Comparison of ENCODE assay signal across 8 cellular contexts in genomic region chr5:147391781-147392180, GRCh38.
DNase-seq lines count a peak whose midpoint lies in the region; ATAC-seq, FAIRE-seq and TF ChIP-seq lines count a peak whose summit lies in the region.

No MANE protein-coding gene starts in this region.

- TF ChIP-seq CTCF in OCI-LY7 (conservative IDR thresholded peaks at IDR 0.05; ENCODE audit: low read length) = peak; percentile 51
- TF ChIP-seq CTCF in esophagus muscularis mucosa (IDR thresholded peaks at IDR 0.05) = peak; percentile 47 to 67 (median 60)
- no peak for TF ChIP-seq CTCF in omental fat pad (IDR thresholded peaks at IDR 0.05)

- no peaks in the 10 kb centered on the region for H3K9me2 ChIP-seq in OCI-LY7 (ENCODE audit: insufficient read depth, low read length)

- intact Hi-C loops in OCI-LY7 (cut with micrococcal nuclease; ENCODE audit: unreplicated experiment) (no loop called here), esophagus muscularis mucosa (cut with DNase I) (loop anchor here (5.0 kb wide), 1 partner anchor 171 kb away; no protein-coding TSS in a partner anchor)

- POLR2A ChIA-PET in OCI-LY7 (lab: Charles Lee) = interaction anchor here (0.6 to 1.4 kb wide), 3 partner anchors 10 to 28 kb away, joined by 3 read pairs; no protein-coding TSS in a partner anchor

- no peak for TF ChIP-seq POLR2A in esophagus muscularis mucosa (IDR thresholded peaks at IDR 0.05; ENCODE audit: low read depth)

- no peak overlapping the region for H2AFZ ChIP-seq in OCI-LY7 (ENCODE audit: low read length)

- CTCF ChIA-PET in OCI-LY7 (lab: Charles Lee; ENCODE audit: unreplicated experiment) = no interaction called here

- no peak overlapping the region for H3K27ac ChIP-seq in OCI-LY7 (ENCODE audit: low read depth, low read length, poor library complexity, severe bottlenecking)
- H3K27ac ChIP-seq in esophagus muscularis mucosa (replicated peaks in 1 of 4) = peak overlapping the region; percentile 42 to 69 (median 59)

- H3K36me3 ChIP-seq in OCI-LY7 (ENCODE audit: insufficient read depth, low read length) (no peaks in the 10 kb centered on the region), esophagus muscularis mucosa (peaks cover 22 to 58% (median 42%) of the 10 kb centered on the region in 4 donors)

- WGBS in esophagus muscularis mucosa = 49% methylated on average over 5 of the region's 5 CpGs

- H3K79me2 ChIP-seq in OCI-LY7 (ENCODE audit: insufficient read depth, low read depth, low read length) = no peaks in the 10 kb centered on the region

- no peaks in the 10 kb centered on the region for H4K20me1 ChIP-seq in OCI-LY7 (ENCODE audit: insufficient read depth, low read length)

- no peaks in the 10 kb centered on the region for H3K27me3 ChIP-seq in esophagus muscularis mucosa

- FAIRE-seq in GM19239 (lab: Jason Lieb, UNC) = peak; percentile 64

- DNase-seq in COLO829 (ENCODE audit: low spot score) = peak; percentile 38
- no peak for DNase-seq in GM19239 (ENCODE audit: insufficient read length, low spot score)
- DNase-seq in OCI-LY7 (ENCODE audit: low spot score) = peak; percentile 2
- DNase-seq in esophagus muscularis mucosa (ENCODE audit: extremely low spot score) = no peak
- peak; percentile 34 for DNase-seq in omental fat pad (ENCODE audit: low spot score)
- no peak for DNase-seq in GDM1 (lab: John Stamatoyannopoulos, UW)
- DNase-seq in NCI-H526 treated with DMSO at 0.1 percent for 48 hours (lab: John Stamatoyannopoulos, UW) = no peak

- H3K9me3 ChIP-seq in OCI-LY7 (ENCODE audit: low read length) = no peaks in the 10 kb centered on the region
- H3K9me3 ChIP-seq in esophagus muscularis mucosa = no peaks in the 10 kb centered on the region

- no peak overlapping the region for H3K4me3 ChIP-seq in OCI-LY7 (ENCODE audit: low read depth, low read length, poor library complexity, severe bottlenecking)
- H3K4me3 ChIP-seq in esophagus muscularis mucosa = no peak overlapping the region

- ATAC-seq in HG03108 (IDR thresholded peaks at IDR 0.05; ENCODE audit: unreplicated experiment) = peak; percentile 89
- peak; percentile 89 for ATAC-seq in omental fat pad (ENCODE audit: low FRiP score)

- no peak for TF ChIP-seq EP300 in esophagus muscularis mucosa (IDR thresholded peaks at IDR 0.05)

- H3K4me1 ChIP-seq in OCI-LY7 (ENCODE audit: insufficient read depth, low read length, poor library complexity, severe bottlenecking) (no peaks in the 10 kb centered on the region), esophagus muscularis mucosa (peaks cover 0 to 71% (median 39%) of the 10 kb centered on the region in 4 donors)

- no peak overlapping the region for H3K4me2 ChIP-seq in OCI-LY7 (ENCODE audit: low read length)

- BruUV-seq in OCI-LY7 (replicated peaks; lab: Mats Ljungman, UMichigan) = no TSS peak

Comparison
In these comparisons a context has a peak if more than half of its experiments do, and no peak if none do; other contexts are left out.
1. DNase-seq: peak in COLO829 (single experiment), OCI-LY7 (single experiment) and omental fat pad (single experiment); none in GM19239 (single experiment), esophagus muscularis mucosa (single experiment), GDM1 (single experiment) and NCI-H526 treated with DMSO at 0.1 percent for 48 hours (single experiment).
2. CTCF ChIP-seq: peak in OCI-LY7 (single experiment) and esophagus muscularis mucosa (3 of 3); none in omental fat pad (0 of 3).